Comparison of ENCODE assay signal across 20 cellular contexts in the genomic region with DNA sequence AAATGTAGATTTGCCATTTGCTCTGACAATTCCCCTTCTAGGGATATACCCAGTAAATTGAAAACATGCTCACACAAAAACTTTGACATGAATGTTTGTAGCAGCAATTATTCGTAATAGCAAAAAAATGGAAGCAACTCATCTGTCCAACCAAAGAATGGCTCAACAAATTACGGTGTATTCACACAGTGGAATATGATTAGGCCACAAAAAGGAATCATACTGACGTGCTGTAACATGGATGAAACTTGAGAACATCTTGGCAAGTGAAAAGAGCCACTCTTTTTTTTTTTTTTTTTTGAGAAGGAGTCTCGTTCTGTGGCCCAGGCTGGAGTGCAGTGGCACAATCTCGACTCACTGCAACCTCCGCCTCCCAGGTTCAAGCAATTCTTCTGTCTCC. TPM values are rescaled to one million over a fixed set of nuclear protein-coding genes. Genes with fewer than 3 reads are reported as not detected.
A peak's percentile ranks its signal among the peaks of the same experiment; 100 is the strongest.
DNase-seq lines count a peak whose midpoint lies in the region; ATAC-seq and TF ChIP-seq lines count a peak whose summit lies in the region.
"Had no signal": no experiment of that assay in that cellular context is flagged by ENCODE, and none has a peak within 500 bp of the region (broad histone marks: within the 10 kb centered on the region; RNA-seq: fewer than 3 reads in every experiment).

No MANE protein-coding gene starts in this region.

- no peak overlapping the region for H3K27ac Mint-ChIP-seq in MCF 10A (ENCODE audit: low read depth, unreplicated experiment)
- H3K27ac Mint-ChIP-seq: CD4-positive, alpha-beta T cell had no signal

- CTCF ChIA-PET in MCF 10A (lab: Yijun Ruan, JAX) = no interaction called here

- H3K36me3 Mint-ChIP-seq in MCF 10A (ENCODE audit: insufficient read depth, unreplicated experiment) = no peaks in the 10 kb centered on the region

- H3K4me3 Mint-ChIP-seq in MCF 10A (ENCODE audit: unreplicated experiment) = no peak overlapping the region
- H3K4me3 Mint-ChIP-seq: CD4-positive, alpha-beta T cell had no signal

- TF ChIP-seq POLR2A in breast epithelium (IDR thresholded peaks at IDR 0.05) = no peak

- H3K4me1 ChIP-seq in breast epithelium (no peaks in the 10 kb centered on the region), foreskin keratinocyte (peaks cover 10% of the 10 kb centered on the region)

- intact Hi-C loops in MCF 10A (cut with micrococcal nuclease) (no loop called here), breast epithelium (cut with DNase I; ENCODE audit: low total_unique reads) (no loop called here)

- ATAC-seq in foreskin keratinocyte (peak; percentile 29), HG03175 (IDR thresholded peaks at IDR 0.05; ENCODE audit: unreplicated experiment) (no peak), HG03135 (IDR thresholded peaks at IDR 0.05; ENCODE audit: unreplicated experiment) (no peak)

- H3K27ac ChIP-seq in breast epithelium = no peak overlapping the region
- H3K27ac ChIP-seq in epithelial cell of prostate = no peak overlapping the region
- no peak overlapping the region for H3K27ac ChIP-seq in foreskin keratinocyte
- no peak overlapping the region for H3K27ac ChIP-seq in WERI-Rb-1

- H3K4me3 ChIP-seq in breast epithelium (no peak overlapping the region), WERI-Rb-1 (ENCODE audit: low read depth, low read length) (no peak overlapping the region)

- H3K9me3 ChIP-seq in breast epithelium (no peaks in the 10 kb centered on the region), WERI-Rb-1 (ENCODE audit: severe bottlenecking) (no peaks in the 10 kb centered on the region)
- H3K9me3 ChIP-seq: SK-N-SH had no signal

- no peak for TF ChIP-seq CTCF in MCF 10A (IDR thresholded peaks at IDR 0.05; ENCODE audit: unreplicated experiment)
- no peak for TF ChIP-seq CTCF in breast epithelium (IDR thresholded peaks at IDR 0.05)
- TF ChIP-seq CTCF in foreskin keratinocyte (conservative IDR thresholded peaks at IDR 0.05) = no peak
- no peak for TF ChIP-seq CTCF in WERI-Rb-1 (IDR thresholded peaks at IDR 0.05; ENCODE audit: low read depth, low read length)

- no peaks in the 10 kb centered on the region for H3K9me3 Mint-ChIP-seq in MCF 10A (ENCODE audit: unreplicated experiment)
- H3K9me3 Mint-ChIP-seq: CD4-positive, alpha-beta T cell had no signal

- H3K27me3 Mint-ChIP-seq in MCF 10A (ENCODE audit: insufficient read depth, unreplicated experiment) = no peaks in the 10 kb centered on the region
- H3K27me3 Mint-ChIP-seq: CD4-positive, alpha-beta T cell had no signal

- peaks cover 9% of the 10 kb centered on the region for H3K4me1 Mint-ChIP-seq in MCF 10A (ENCODE audit: insufficient read depth, unreplicated experiment)

- BruUV-seq in MCF 10A (replicated peaks; lab: Mats Ljungman, UMichigan) = no TSS peak

- DNase-seq in MCF 10A (ENCODE audit: unreplicated experiment) (peak; percentile 34), breast epithelium (ENCODE audit: low spot score in 2 of 2) (no peak), epithelial cell of prostate (ENCODE audit: low read depth, low spot score) (peak; percentile 27), foreskin keratinocyte (peak; percentile 75 to 85), WERI-Rb-1 (no peak)
- DNase-seq: CD4-positive, alpha-beta T cell; DMS53; GOT3; Kasumi-1; MM.1S; NCI-H1092; NCI-H1436 treated with DMSO at 0.1 percent for 48 hours; NCI-H2029 treated with DMSO at 0.1 percent for 48 hours; NCI-H510A; NCI-H748 treated with DMSO at 0.1 percent for 48 hours; SHP77 treated with DMSO at 0.1 percent for 48 hours; SK-N-SH had no signal

- H3K36me3 ChIP-seq in breast epithelium (no peaks in the 10 kb centered on the region), WERI-Rb-1 (no peaks in the 10 kb centered on the region)

- no peaks in the 10 kb centered on the region for H3K27me3 ChIP-seq in breast epithelium
- H3K27me3 ChIP-seq in foreskin keratinocyte = no peaks in the 10 kb centered on the region
- no peaks in the 10 kb centered on the region for H3K27me3 ChIP-seq in WERI-Rb-1 (ENCODE audit: insufficient read depth, low read depth, severe bottlenecking)

- POLR2A ChIA-PET in MCF 10A (lab: Yijun Ruan, JAX) = no interaction called here

RNA-seq across cellular contexts. Expression of a gene that starts 24.1 kb away (rescaled TPM):
- total RNA-seq in MCF 10A (2022) (not detected in 2 replicates), breast epithelium (under 1 TPM in 1 of 3 donors, not detected in 2; 0.15 TPM), foreskin keratinocyte (not detected in 2 replicates)
- polyA plus RNA-seq in foreskin keratinocyte = 0.12 TPM in 1 of 2 replicates, not detected in the other
- polyA plus RNA-seq: BJ had no signal

RNA-seq across cellular contexts. Expression of a gene that starts 43.2 kb away (rescaled TPM):
- total RNA-seq in MCF 10A (2022) (65.1 and 78.5 TPM in 2 replicates), breast epithelium (10 to 100 TPM; 43.3 to 56.5 (median 43.4) TPM), foreskin keratinocyte (57.0 and 63.3 TPM in 2 replicates)
- 34.0 and 36.4 TPM in 2 replicates for polyA plus RNA-seq in foreskin keratinocyte

Comparison
In these comparisons a context has a peak if more than half of its experiments do, and no peak if none do; other contexts are left out.
1. DNase-seq: peak in MCF 10A (single experiment), epithelial cell of prostate (single experiment) and foreskin keratinocyte (2 of 2); none in breast epithelium (0 of 2) and WERI-Rb-1 (single experiment).